Comparison of ENCODE assay signal across 12 cellular contexts in genomic region chr1:159011701-159012100, GRCh38. TPM values are rescaled to one million over a fixed set of nuclear protein-coding genes. Genes with fewer than 3 reads are reported as not detected.
A peak's percentile ranks its signal among the peaks of the same experiment; 100 is the strongest.
DNase-seq lines count a peak whose midpoint lies in the region; ATAC-seq, FAIRE-seq and TF ChIP-seq lines count a peak whose summit lies in the region.
"Had no signal": no experiment of that assay in that cellular context is flagged by ENCODE, and none has a peak within 500 bp of the region (broad histone marks: within the 10 kb centered on the region; RNA-seq: fewer than 3 reads in every experiment).

No MANE protein-coding gene starts in this region.

- ATAC-seq in central memory CD8-positive, alpha-beta T cell (replicated peaks; ENCODE audit: extremely low read depth, poor library complexity, severe bottlenecking): no peak
- no peak for ATAC-seq in pancreas
- ATAC-seq: HCT116 had no signal

- H3K4me1 Mint-ChIP-seq in CD14-positive monocyte (peaks cover 72% of the 10 kb centered on the region), H9 (peaks cover 29 to 33% of the 10 kb centered on the region in 2 experiments)
- H3K4me1 Mint-ChIP-seq in central memory CD8-positive, alpha-beta T cell: peaks cover 81% of the 10 kb centered on the region

- H3K4me3 Mint-ChIP-seq in CD14-positive monocyte (peak overlapping the region; percentile 83 to 95), H9 (no peak overlapping the region)
- peak overlapping the region; percentile 82 for H3K4me3 Mint-ChIP-seq in central memory CD8-positive, alpha-beta T cell

- H3T11ph ChIP-seq in H9 (ENCODE audit: low read length): no peak overlapping the region

- H3K4me1 ChIP-seq in neutrophil (ENCODE audit: control insufficient read depth in 1 of 2, insufficient read depth in 1 of 2, low read depth in 1 of 2, low read length in 1 of 2) (peaks cover 76 to 92% of the 10 kb centered on the region in 2 experiments), pancreas (no peaks in the 10 kb centered on the region), H9 (ENCODE audit: insufficient read depth, low read length) (peaks cover 4% of the 10 kb centered on the region; the same call in 1 of the 2 replicates)

- H3K9me3 ChIP-seq in neutrophil (no peaks in the 10 kb centered on the region), pancreas (no peaks in the 10 kb centered on the region), H9 (ENCODE audit: control insufficient read depth, low read depth, low read length) (no peaks in the 10 kb centered on the region)
- H3K9me3 ChIP-seq: mucosa of descending colon had no signal

- no peak overlapping the region for H2BK5ac ChIP-seq in H9 (ENCODE audit: insufficient read length, low read length)

- no peaks in the 10 kb centered on the region for H3K23me2 ChIP-seq in H9 (ENCODE audit: insufficient read length, low read depth, low read length, poor library complexity, severe bottlenecking)

- H4K20me1 ChIP-seq in H9 (ENCODE audit: control insufficient read depth, insufficient read depth, insufficient read length): no peaks in the 10 kb centered on the region

- H3K18ac ChIP-seq in H9 (ENCODE audit: insufficient read length, low read depth, low read length): no peak overlapping the region

- H2BK120ac ChIP-seq in H9 (ENCODE audit: low read depth, low read length, poor library complexity, severe bottlenecking): no peak overlapping the region

- H3K4ac ChIP-seq in H9 (ENCODE audit: low read depth, low read length): no peak overlapping the region

- H3K27ac ChIP-seq in neutrophil: peak overlapping the region; percentile 88
- peak overlapping the region in 1 of 4 donors; percentile 1 for H3K27ac ChIP-seq in pancreas
- no peak overlapping the region for H3K27ac ChIP-seq in H9 (ENCODE audit: insufficient read length, low read depth, low read length)
- H3K27ac ChIP-seq: cardiac muscle cell had no signal

- H3K23ac ChIP-seq in H9 (ENCODE audit: insufficient read length, low read depth, low read length): no peak overlapping the region

- H4K91ac ChIP-seq in H9 (ENCODE audit: insufficient read length, low read depth, low read length): no peak overlapping the region

- no peak overlapping the region for H2AK5ac ChIP-seq in H9 (ENCODE audit: insufficient read length, low read length)

- no peak overlapping the region for H2BK12ac ChIP-seq in H9 (ENCODE audit: insufficient read length, low read depth, low read length)

- no peaks in the 10 kb centered on the region for H3K27me3 ChIP-seq in neutrophil
- peaks cover 0 to 3% (median 0%) of the 10 kb centered on the region in 4 donors for H3K27me3 ChIP-seq in pancreas
- H3K27me3 ChIP-seq in H9 (ENCODE audit: insufficient read depth, low read length): peaks cover 7% of the 10 kb centered on the region; the same call in 1 of the 2 replicates
- H3K27me3 ChIP-seq: cardiac muscle cell had no signal

- no peak overlapping the region for H4K5ac ChIP-seq in H9 (ENCODE audit: insufficient read length, low read depth, low read length)

- no peak for DNase-seq in CD14-positive monocyte (ENCODE audit: low spot score)
- DNase-seq in NAMALWA (ENCODE audit: low spot score): peak; percentile 21
- DNase-seq in central memory CD8-positive, alpha-beta T cell (ENCODE audit: low spot score in 2 of 2): no peak
- no peak for DNase-seq in stimulated activated CD4-positive, alpha-beta T cell treated with anti-CD3 and anti-CD28 coated beads, Interleukin-4, amount 100 ng/mL, for 4 hours
- no peak for DNase-seq in pancreas
- DNase-seq in H9: no peak
- no peak for DNase-seq in HT-29 (ENCODE audit: low spot score)
- DNase-seq: KG1, mucosa of descending colon had no signal

- no peak for TF ChIP-seq CTCF in CD14-positive monocyte (IDR thresholded peaks at IDR 0.05)
- TF ChIP-seq CTCF in neutrophil (IDR thresholded peaks at IDR 0.05): no peak
- no peak for TF ChIP-seq CTCF in pancreas (IDR thresholded peaks at IDR 0.05)
- no peak for TF ChIP-seq CTCF in H9 (conservative IDR thresholded peaks at IDR 0.05)

- intact Hi-C loops in CD14-positive monocyte (cut with micrococcal nuclease) (loop anchor here (5.0 kb wide), 2 partner anchors 61 to 179 kb away; partner anchors contain the start of gene MNDA (in 1 of the 2)), pancreas (cut with DNase I) (no loop called here)

- no peaks in the 10 kb centered on the region for H3K79me2 ChIP-seq in H9 (ENCODE audit: insufficient read depth, low read length)

- no peaks in the 10 kb centered on the region for H3K79me1 ChIP-seq in H9 (ENCODE audit: insufficient read depth, low read depth, low read length, poor library complexity, severe bottlenecking)

- H3K36me3 ChIP-seq in neutrophil (peaks cover 13% of the 10 kb centered on the region), pancreas (no peaks in the 10 kb centered on the region)
- H3K36me3 ChIP-seq: cardiac muscle cell had no signal

- H3K27ac Mint-ChIP-seq in CD14-positive monocyte (peak overlapping the region; percentile 8 to 94 (median 74)), H9 (no peak overlapping the region)
- peak overlapping the region; percentile 82 for H3K27ac Mint-ChIP-seq in central memory CD8-positive, alpha-beta T cell (ENCODE audit: low read depth)

- no peak overlapping the region for H3K14ac ChIP-seq in H9 (ENCODE audit: insufficient read depth, low read length)

- H3K4me3 ChIP-seq in neutrophil (ENCODE audit: low read depth in 1 of 2, low read length in 1 of 2) (peak overlapping the region; percentile 76 to 94), pancreas (peak overlapping the region in 1 of 4 donors; percentile 36)
- H3K4me3 ChIP-seq: cardiac muscle cell, mucosa of descending colon had no signal

- H3K27me3 Mint-ChIP-seq in CD14-positive monocyte (ENCODE audit: low read depth in 3 of 3): peaks cover 0 to 2% (median 0%) of the 10 kb centered on the region in 3 donors
- no peaks in the 10 kb centered on the region for H3K27me3 Mint-ChIP-seq in central memory CD8-positive, alpha-beta T cell
- peaks cover 6% of the 10 kb centered on the region; the same call in 1 of the 2 replicates for H3K27me3 Mint-ChIP-seq in H9 (ENCODE audit: low read depth)

- no peak for FAIRE-seq in pancreas (lab: Jason Lieb, UNC)

- H3K9me3 Mint-ChIP-seq in CD14-positive monocyte: no peaks in the 10 kb centered on the region
- H3K9me3 Mint-ChIP-seq in central memory CD8-positive, alpha-beta T cell: no peaks in the 10 kb centered on the region
- no peaks in the 10 kb centered on the region for H3K9me3 Mint-ChIP-seq in H9

- peaks cover 28 to 30% of the 10 kb centered on the region in 2 donors for H3K36me3 Mint-ChIP-seq in CD14-positive monocyte
- peaks cover 40% of the 10 kb centered on the region for H3K36me3 Mint-ChIP-seq in central memory CD8-positive, alpha-beta T cell (ENCODE audit: insufficient read depth)
- H3K36me3 Mint-ChIP-seq in H9 (ENCODE audit: insufficient read depth in 1 of 3, low read depth in 3 of 3): no peaks in the 10 kb centered on the region

- H3K4me2 ChIP-seq in H9 (ENCODE audit: insufficient read depth, insufficient read length, low read length): no peak overlapping the region

- H2BK15ac ChIP-seq in H9 (ENCODE audit: low read depth, low read length): no peak overlapping the region

- H2AFZ ChIP-seq in H9 (ENCODE audit: low read length): no peak overlapping the region

- H4K8ac ChIP-seq in H9 (replicated peaks; ENCODE audit: insufficient read length, low read depth, low read length): no peak overlapping the region

- H2BK20ac ChIP-seq in H9 (ENCODE audit: low read depth, low read length, poor library complexity, severe bottlenecking): no peak overlapping the region

- no peak overlapping the region for H3K9ac ChIP-seq in H9 (ENCODE audit: extremely low read depth, insufficient read length, low read length)

- H3K56ac ChIP-seq in H9 (ENCODE audit: insufficient read length, low read depth, low read length): no peak overlapping the region

RNA-seq across cellular contexts. Expression of gene IFI16, which starts 2.0 kb away (rescaled TPM):
- polyA plus RNA-seq in CD14-positive monocyte (10 to 100 TPM; 64.8 to 99.7 TPM), pancreas (10 to 100 TPM; 13.8 to 17.4 TPM)
- total RNA-seq in pancreas (10 to 100 TPM in 3 of 6 donors, 1 to 10 TPM in 3; 3.1 to 29.0 (median 8.3) TPM), H9 (2021) (2.9 and 3.4 TPM in 2 replicates)
- total RNA-seq in HT-29 (2014; rRNA removed; shearing (Covaris generic)): not detected in 2 replicates

Comparison
In these comparisons a context has a peak if more than half of its experiments do, and no peak if none do; other contexts are left out.
1. H3K27ac Mint-ChIP-seq: peak in CD14-positive monocyte (7 of 7) and central memory CD8-positive, alpha-beta T cell (single experiment); none in H9 (0 of 3).
2. H3K4me3 Mint-ChIP-seq: peak in CD14-positive monocyte (2 of 2) and central memory CD8-positive, alpha-beta T cell (single experiment); none in H9 (0 of 2).
3. intact Hi-C loops: an anchor here in CD14-positive monocyte (5.0 kb wide); none called in pancreas.